1 cellular context compared by ENCODE assay signal in the genomic region with DNA sequence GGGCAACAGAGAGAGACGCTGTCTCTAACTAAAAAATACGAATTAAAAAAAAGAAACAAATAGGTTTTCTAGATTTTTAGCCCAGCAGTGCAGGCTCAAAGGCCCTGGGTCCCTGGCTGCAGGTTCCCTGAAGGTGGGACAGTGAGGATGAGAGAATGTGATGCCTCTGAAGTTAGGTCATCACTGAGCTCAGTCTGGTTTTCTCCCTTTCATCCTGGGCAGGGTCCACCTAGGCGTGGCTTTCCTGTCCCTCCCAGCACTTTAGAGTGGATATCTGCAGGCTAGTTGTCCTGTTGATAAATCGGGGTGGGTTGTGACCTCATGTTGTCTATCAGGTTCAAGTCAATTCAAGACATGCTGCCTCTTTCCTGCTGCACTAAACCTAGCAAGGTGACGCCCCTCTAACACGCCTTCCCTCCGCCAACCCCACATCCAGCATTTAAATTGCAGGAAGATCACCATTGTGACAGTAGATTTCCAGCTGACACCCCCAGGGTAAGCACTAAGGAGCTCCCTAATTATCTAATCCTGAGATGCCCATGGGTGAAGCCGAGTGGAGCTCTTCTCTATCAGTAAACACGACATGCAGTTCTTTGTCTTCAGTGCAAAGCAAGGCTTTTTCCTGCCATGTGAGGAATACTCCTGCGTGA.
TF ChIP-seq lines count a peak whose summit lies in the region.

No MANE protein-coding gene starts in this region.

TF ChIP-seq in HCT116, 20 proteins besides CTCF, POLR2A, EP300 and RAD21 (continued from another document):
- TF ChIP-seq, protein P1, sequence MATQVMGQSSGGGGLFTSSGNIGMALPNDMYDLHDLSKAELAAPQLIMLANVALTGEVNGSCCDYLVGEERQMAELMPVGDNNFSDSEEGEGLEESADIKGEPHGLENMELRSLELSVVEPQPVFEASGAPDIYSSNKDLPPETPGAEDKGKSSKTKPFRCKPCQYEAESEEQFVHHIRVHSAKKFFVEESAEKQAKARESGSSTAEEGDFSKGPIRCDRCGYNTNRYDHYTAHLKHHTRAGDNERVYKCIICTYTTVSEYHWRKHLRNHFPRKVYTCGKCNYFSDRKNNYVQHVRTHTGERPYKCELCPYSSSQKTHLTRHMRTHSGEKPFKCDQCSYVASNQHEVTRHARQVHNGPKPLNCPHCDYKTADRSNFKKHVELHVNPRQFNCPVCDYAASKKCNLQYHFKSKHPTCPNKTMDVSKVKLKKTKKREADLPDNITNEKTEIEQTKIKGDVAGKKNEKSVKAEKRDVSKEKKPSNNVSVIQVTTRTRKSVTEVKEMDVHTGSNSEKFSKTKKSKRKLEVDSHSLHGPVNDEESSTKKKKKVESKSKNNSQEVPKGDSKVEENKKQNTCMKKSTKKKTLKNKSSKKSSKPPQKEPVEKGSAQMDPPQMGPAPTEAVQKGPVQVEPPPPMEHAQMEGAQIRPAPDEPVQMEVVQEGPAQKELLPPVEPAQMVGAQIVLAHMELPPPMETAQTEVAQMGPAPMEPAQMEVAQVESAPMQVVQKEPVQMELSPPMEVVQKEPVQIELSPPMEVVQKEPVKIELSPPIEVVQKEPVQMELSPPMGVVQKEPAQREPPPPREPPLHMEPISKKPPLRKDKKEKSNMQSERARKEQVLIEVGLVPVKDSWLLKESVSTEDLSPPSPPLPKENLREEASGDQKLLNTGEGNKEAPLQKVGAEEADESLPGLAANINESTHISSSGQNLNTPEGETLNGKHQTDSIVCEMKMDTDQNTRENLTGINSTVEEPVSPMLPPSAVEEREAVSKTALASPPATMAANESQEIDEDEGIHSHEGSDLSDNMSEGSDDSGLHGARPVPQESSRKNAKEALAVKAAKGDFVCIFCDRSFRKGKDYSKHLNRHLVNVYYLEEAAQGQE (IDR thresholded peaks at IDR 0.05; ENCODE audit: low read depth): no peak
- TF ChIP-seq EGR1 (IDR thresholded peaks at IDR 0.05; ENCODE audit: low read depth) (no peak), TCF7L2 (IDR thresholded peaks at IDR 0.05; ENCODE audit: borderline replicate concordance, extremely low read depth, insufficient read depth, insufficient read length) (no peak), SIN3A (IDR thresholded peaks at IDR 0.05; ENCODE audit: low read depth) (no peak), YY1 (IDR thresholded peaks at IDR 0.05; ENCODE audit: extremely low read depth, insufficient replicate concordance, low read depth, low read length) (no peak), SRF (IDR thresholded peaks at IDR 0.05; ENCODE audit: low read depth) (no peak), EZH2phosphoT487 (IDR thresholded peaks at IDR 0.05; ENCODE audit: borderline replicate concordance) (no peak), JUND (IDR thresholded peaks at IDR 0.05) (no peak), FOSL1 (IDR thresholded peaks at IDR 0.05; ENCODE audit: low read depth) (no peak), EZH2 (IDR thresholded peaks at IDR 0.05) (no peak), CEBPB (IDR thresholded peaks at IDR 0.05; ENCODE audit: low read depth) (no peak), POLR2AphosphoS5 (IDR thresholded peaks at IDR 0.05; ENCODE audit: low read depth, low read length) (no peak), CBX3 (IDR thresholded peaks at IDR 0.05; ENCODE audit: low read depth) (no peak), ZFX (IDR thresholded peaks at IDR 0.05) (no peak)
